Comparison of ENCODE assay signal across 8 cellular contexts in genomic region chr20:41138527-41139226, GRCh38. TPM values are rescaled to one million over a fixed set of nuclear protein-coding genes. Genes with fewer than 3 reads are reported as not detected.
DNase-seq lines count a peak whose midpoint lies in the region; ATAC-seq and TF ChIP-seq lines count a peak whose summit lies in the region.

No MANE protein-coding gene starts in this region.

- in situ Hi-C loops in SK-MEL-5 (cut with HindIII; ENCODE audit: low pct_unique_long_range_greater_than_20kb, low sequenced_read_pairs) = no loop called here

- H3K36me3 ChIP-seq in mesodermal cell (ENCODE audit: control insufficient read depth, insufficient read depth, low read length) (peaks cover 29% of the 10 kb centered on the region), urinary bladder (ENCODE audit: insufficient read depth) (no peaks in the 10 kb centered on the region)

- H3K4me1 ChIP-seq in mesodermal cell (ENCODE audit: control insufficient read depth, insufficient read depth, low read length, poor library complexity, severe bottlenecking) = peaks cover 42% of the 10 kb centered on the region
- no peaks in the 10 kb centered on the region for H3K4me1 ChIP-seq in urinary bladder (ENCODE audit: insufficient read depth)

- TF ChIP-seq CTCF in GM10266 (IDR thresholded peaks at IDR 0.05; ENCODE audit: control insufficient read depth, insufficient read depth, low read depth, missing control alignments) (no peak), coronary artery (IDR thresholded peaks at IDR 0.05) (no peak)

- H3K4me3 ChIP-seq in coronary artery = peak overlapping the region; percentile 95
- H3K4me3 ChIP-seq in mesodermal cell (ENCODE audit: extremely low read depth, insufficient read depth, low read length, poor library complexity, severe bottlenecking) = peak overlapping the region; percentile 81
- peak overlapping the region; percentile 87 for H3K4me3 ChIP-seq in urinary bladder (ENCODE audit: low read depth, low read length)

- peak; percentile 53 for DNase-seq in GM10266 (ENCODE audit: extremely low spot score)
- DNase-seq in SK-MEL-5 (ENCODE audit: low read depth, low spot score) = peak; percentile 20
- DNase-seq in coronary artery (ENCODE audit: low spot score) = no peak
- DNase-seq in HCEC 1CT = no peak

- ATAC-seq in HG02678 (IDR thresholded peaks at IDR 0.05; ENCODE audit: unreplicated experiment) (no peak), GM19452 (IDR thresholded peaks at IDR 0.05; ENCODE audit: unreplicated experiment) (no peak)

- H3K9me3 ChIP-seq in mesodermal cell (ENCODE audit: control insufficient read depth, low read length) = no peaks in the 10 kb centered on the region

- peak overlapping the region; percentile 95 to 96 for H3K27ac ChIP-seq in coronary artery
- H3K27ac ChIP-seq in mesodermal cell (ENCODE audit: low read depth, low read length, severe bottlenecking) = peak overlapping the region; percentile 96
- H3K27ac ChIP-seq in urinary bladder (ENCODE audit: low read depth) = peak overlapping the region; percentile 60

- WGBS in mesodermal cell (ENCODE audit: insufficient coverage in 2 of 2), 2 experiments = 13 to 16% methylated on average over 10 of the region's 12 CpGs
- WGBS in urinary bladder = 11% methylated on average over 12 of the region's 12 CpGs

RNA-seq across cellular contexts. Expression of gene PLCG1, which starts 1.3 kb away (rescaled TPM):
- 62.1 and 85.8 TPM in 2 replicates for total RNA-seq in SK-MEL-5 (2014; rRNA removed; shearing (Covaris generic))
- polyA plus RNA-seq in SK-MEL-5 (2015; cell fraction: cytosol; rRNA removed) = 55.6 and 69.9 TPM in 2 replicates
- polyA plus RNA-seq in SK-MEL-5 (2015; cell fraction: nucleus; rRNA removed) = 408 and 418 TPM in 2 replicates
- polyA plus RNA-seq in mesodermal cell (2013, experiment 1 of 2) = 158 TPM
- polyA plus RNA-seq in mesodermal cell (2013, experiment 2 of 2) = 125 TPM
- 86.7 TPM for total RNA-seq in urinary bladder
- 66.7 TPM for polyA plus RNA-seq in urinary bladder

Comparison
In these comparisons a context has a peak if more than half of its experiments do, and no peak if none do; other contexts are left out.
1. DNase-seq: peak in GM10266 (single experiment) and SK-MEL-5 (single experiment); none in coronary artery (single experiment) and HCEC 1CT (single experiment).
2. Peak in every context shown above with its lines, with median percentiles within 50 percentile points of each other: H3K27ac ChIP-seq and H3K4me3 ChIP-seq.